ENCODE assay signal across 9 cellular contexts in genomic region chr1:208086116-208086515, GRCh38.
DNase-seq lines count a peak whose midpoint lies in the region; ATAC-seq and TF ChIP-seq lines count a peak whose summit lies in the region.
"Had no signal": no experiment of that assay in that cellular context is flagged by ENCODE, and none has a peak within 500 bp of the region (broad histone marks: within the 10 kb centered on the region; RNA-seq: fewer than 3 reads in every experiment).

No MANE protein-coding gene starts in this region.

- H3K4me3 ChIP-seq in heart left ventricle (peak overlapping the region in 7 of 12 donors; percentile 6 to 33 (median 23)), adipocyte (ENCODE audit: low read length) (peak overlapping the region; percentile 43), lower lobe of right lung (peak overlapping the region; percentile 21), upper lobe of right lung (no peak overlapping the region), colonic mucosa (no peak overlapping the region)

- H3K27ac ChIP-seq in heart left ventricle (peak overlapping the region in 6 of 12 donors; percentile 45 to 74 (median 56)), lower lobe of right lung (peak overlapping the region; percentile 22), upper lobe of right lung (peak overlapping the region; percentile 64), colonic mucosa (no peak overlapping the region)

- no peak for DNase-seq in heart left ventricle
- DNase-seq in Right ventricle myocardium inferior (ENCODE audit: missing footprints): no peak
- DNase-seq in adipocyte (ENCODE audit: low read depth): peak; percentile 57
- no peak for DNase-seq in lower lobe of right lung
- DNase-seq in upper lobe of right lung: no peak
- DNase-seq in anterior cingulate cortex (lab: John Stamatoyannopoulos, UW): no peak
- no peak for DNase-seq in colonic mucosa
- DNase-seq: GOT3 had no signal

- no peak for TF ChIP-seq CTCF in heart left ventricle (IDR thresholded peaks at IDR 0.05)
- TF ChIP-seq CTCF in lower lobe of right lung (IDR thresholded peaks at IDR 0.05): no peak
- no peak for TF ChIP-seq CTCF in upper lobe of right lung (IDR thresholded peaks at IDR 0.05)
- TF ChIP-seq CTCF in colonic mucosa (IDR thresholded peaks at IDR 0.05): no peak

- no peaks in the 10 kb centered on the region for H3K9me3 ChIP-seq in heart left ventricle
- H3K9me3 ChIP-seq in adipocyte (ENCODE audit: control insufficient read depth, low read length): no peaks in the 10 kb centered on the region
- H3K9me3 ChIP-seq in lower lobe of right lung: no peaks in the 10 kb centered on the region
- H3K9me3 ChIP-seq in upper lobe of right lung: no peaks in the 10 kb centered on the region
- no peaks in the 10 kb centered on the region for H3K9me3 ChIP-seq in colonic mucosa

- ATAC-seq in heart left ventricle: no peak
- no peak for ATAC-seq in Right ventricle myocardium inferior
- peak in 1 of 2 donors; percentile 53 for ATAC-seq in lower lobe of right lung
- no peak for ATAC-seq in upper lobe of right lung
- no peak for ATAC-seq in HG02571 (IDR thresholded peaks at IDR 0.05; ENCODE audit: unreplicated experiment)

- intact Hi-C loops in heart left ventricle (cut with DNase I) (loop anchor here in 2 of 10 donors (5.0 to 10.0 kb wide), 2 partner anchors 39 to 49 kb away; no protein-coding TSS in a partner anchor), Right ventricle myocardium inferior (cut with DNase I) (no loop called here), lower lobe of right lung (cut with DNase I) (no loop called here), upper lobe of right lung (cut with DNase I) (no loop called here), colonic mucosa (cut with DNase I) (no loop called here)

- H3K9ac ChIP-seq in adipocyte (ENCODE audit: low read length) (peak overlapping the region; percentile 37), colonic mucosa (ENCODE audit: low read depth in 2 of 2, low read length in 2 of 2) (no peak overlapping the region)

- peaks cover 0 to 57% (median 32%) of the 10 kb centered on the region in 12 donors for H3K4me1 ChIP-seq in heart left ventricle
- peaks cover 30% of the 10 kb centered on the region for H3K4me1 ChIP-seq in adipocyte (ENCODE audit: control insufficient read depth, insufficient read depth, low read length)
- peaks cover 22% of the 10 kb centered on the region for H3K4me1 ChIP-seq in lower lobe of right lung
- peaks cover 4% of the 10 kb centered on the region for H3K4me1 ChIP-seq in upper lobe of right lung
- peaks cover 5% of the 10 kb centered on the region for H3K4me1 ChIP-seq in colonic mucosa

- H3K27me3 ChIP-seq in heart left ventricle: no peaks in the 10 kb centered on the region
- H3K27me3 ChIP-seq in adipocyte (replicated peaks; ENCODE audit: control insufficient read depth, insufficient read depth, low read length): no peaks in the 10 kb centered on the region
- no peaks in the 10 kb centered on the region for H3K27me3 ChIP-seq in lower lobe of right lung (ENCODE audit: low read depth)
- H3K27me3 ChIP-seq in upper lobe of right lung: no peaks in the 10 kb centered on the region
- H3K27me3 ChIP-seq in colonic mucosa: no peaks in the 10 kb centered on the region

- WGBS in heart left ventricle, 4 donors: 69 to 81% (median 73%) methylated on average over 2 of the region's 2 CpGs

- H3K36me3 ChIP-seq in heart left ventricle: peaks cover 0 to 57% (median 25%) of the 10 kb centered on the region in 9 donors
- peaks cover 2% of the 10 kb centered on the region for H3K36me3 ChIP-seq in adipocyte (ENCODE audit: control insufficient read depth, insufficient read depth, low read length, severe bottlenecking)
- H3K36me3 ChIP-seq in lower lobe of right lung: peaks cover 83% of the 10 kb centered on the region
- H3K36me3 ChIP-seq in upper lobe of right lung: peaks cover 67% of the 10 kb centered on the region
- H3K36me3 ChIP-seq in colonic mucosa: no peaks in the 10 kb centered on the region

- TF ChIP-seq POLR2A in heart left ventricle (IDR thresholded peaks at IDR 0.05): no peak

Comparison
In these comparisons a context has a peak if more than half of its experiments do, and no peak if none do; other contexts are left out.
1. H3K4me3 ChIP-seq: peak in heart left ventricle (7 of 12), adipocyte (single experiment) and lower lobe of right lung (single experiment); none in upper lobe of right lung (single experiment) and colonic mucosa (single experiment).